19 cellular contexts compared by ENCODE assay signal in genomic region chr9:14221119-14221518, GRCh38.
DNase-seq lines count a peak whose midpoint lies in the region; ATAC-seq and TF ChIP-seq lines count a peak whose summit lies in the region.
"Had no signal": no experiment of that assay in that cellular context is flagged by ENCODE, and none has a peak within 500 bp of the region (broad histone marks: within the 10 kb centered on the region; RNA-seq: fewer than 3 reads in every experiment).

No MANE protein-coding gene starts in this region.

- peak overlapping the region; percentile 20; the same call in 1 of the 2 replicates for H3K4ac ChIP-seq in IMR-90 (ENCODE audit: low read depth, low read length)

- no peak overlapping the region for H3K56ac ChIP-seq in IMR-90 (ENCODE audit: extremely low read depth, insufficient read depth, low read length)

- no peak overlapping the region for H4K91ac ChIP-seq in IMR-90 (ENCODE audit: insufficient read depth, low read depth, low read length)

- WGBS in IMR-90 (ENCODE audit: extremely low coverage in 2 of 2, insufficient read length in 1 of 2), 2 experiments = no CpG with 5 or more reads among the region's 4 CpGs
- 94 to 97% methylated on average over 4 of the region's 4 CpGs for WGBS in body of pancreas, 2 donors
- WGBS in suprapubic skin = 96% methylated on average over 4 of the region's 4 CpGs

- H3K9me3 ChIP-seq in IMR-90 (ENCODE audit: control insufficient read depth, insufficient read depth, low read length) = no peaks in the 10 kb centered on the region
- no peaks in the 10 kb centered on the region for H3K9me3 ChIP-seq in body of pancreas
- H3K9me3 ChIP-seq in stomach smooth muscle (ENCODE audit: control insufficient read depth in 2 of 2, low read length in 2 of 2) = no peaks in the 10 kb centered on the region
- no peaks in the 10 kb centered on the region for H3K9me3 ChIP-seq in suprapubic skin

- no peak overlapping the region for H3K9ac ChIP-seq in IMR-90 (ENCODE audit: low read depth, low read length)
- H3K9ac ChIP-seq in stomach smooth muscle (ENCODE audit: low read length in 2 of 2) = no peak overlapping the region

- no peak overlapping the region for H4K8ac ChIP-seq in IMR-90 (ENCODE audit: low read depth in 2 of 2, low read length in 2 of 2)

- TF ChIP-seq CTCF in IMR-90 (conservative IDR thresholded peaks at IDR 0.05; ENCODE audit: low read depth, low read length) = no peak
- no peak for TF ChIP-seq CTCF in body of pancreas (IDR thresholded peaks at IDR 0.05)
- TF ChIP-seq CTCF in suprapubic skin (IDR thresholded peaks at IDR 0.05) = no peak

- H3K23ac ChIP-seq in IMR-90 (ENCODE audit: low read depth, low read length) = no peak overlapping the region

- no peak overlapping the region for H3K18ac ChIP-seq in IMR-90 (ENCODE audit: low read depth, low read length)

- no peak overlapping the region for H3K4me3 ChIP-seq in IMR-90 (ENCODE audit: insufficient read depth, low read depth, low read length)
- H3K4me3 ChIP-seq in body of pancreas = no peak overlapping the region
- H3K4me3 ChIP-seq in stomach smooth muscle (ENCODE audit: low read length in 2 of 2) = no peak overlapping the region
- H3K4me3 ChIP-seq in suprapubic skin = no peak overlapping the region
- H3K4me3 ChIP-seq: coronary artery had no signal

- dilution Hi-C loops in IMR-90 (cut with HindIII; ENCODE audit: low sequenced_read_pairs, unreplicated experiment) = no loop called here

- no TSS peak for BruUV-seq in IMR-90 (replicated peaks; lab: Mats Ljungman, UMichigan)

- peak overlapping the region; percentile 28; the same call in 1 of the 2 replicates for H2BK20ac ChIP-seq in IMR-90 (ENCODE audit: low read depth, low read length)

- TF ChIP-seq RAD21 in IMR-90 (IDR thresholded peaks at IDR 0.05; ENCODE audit: low read length) = no peak

- no peaks in the 10 kb centered on the region for H3K36me3 ChIP-seq in IMR-90 (ENCODE audit: control insufficient read depth, insufficient read depth, low read length)
- no peaks in the 10 kb centered on the region for H3K36me3 ChIP-seq in body of pancreas (replicated peaks in 1 of 2; ENCODE audit: insufficient read depth in 1 of 2, low read depth in 2 of 2)
- H3K36me3 ChIP-seq in stomach smooth muscle (ENCODE audit: control insufficient read depth in 2 of 2, insufficient read depth in 2 of 2, low read length in 2 of 2) = no peaks in the 10 kb centered on the region
- H3K36me3 ChIP-seq in suprapubic skin = no peaks in the 10 kb centered on the region

- H3K27ac ChIP-seq in IMR-90 (ENCODE audit: insufficient read depth, low read length) (0 out of 2 replicates have a peak overlapping the region, but pooled peaks have one; percentile 20), body of pancreas (peak overlapping the region; percentile 25 to 63 (median 54)), stomach smooth muscle (ENCODE audit: low read length) (peak overlapping the region; percentile 12), suprapubic skin (no peak overlapping the region)
- H3K27ac ChIP-seq: HL-60 had no signal

- in situ Hi-C loops in IMR-90 (cut with MboI; ENCODE audit: low sequenced_read_pairs) = no loop called here

- POLR2A ChIA-PET in IMR-90 (lab: Charles Lee; ENCODE audit: unreplicated experiment) = no interaction called here

- H2BK15ac ChIP-seq in IMR-90 (ENCODE audit: low read depth, low read length) = no peak overlapping the region

- H4K5ac ChIP-seq in IMR-90 (ENCODE audit: low read depth, low read length) = peak overlapping the region; percentile 45; the same call in 1 of the 2 replicates

- 0 out of 2 replicates have a peak overlapping the region, but pooled peaks have one; percentile 10 for H3K14ac ChIP-seq in IMR-90 (replicated peaks; ENCODE audit: low read depth, low read length)

- no peak overlapping the region for H2AFZ ChIP-seq in IMR-90 (replicated peaks; ENCODE audit: low read length, poor library complexity)

- H3K4me1 ChIP-seq in IMR-90 (ENCODE audit: control insufficient read depth, insufficient read depth, low read length) = peaks cover 7% of the 10 kb centered on the region
- H3K4me1 ChIP-seq in body of pancreas = peaks cover 50% of the 10 kb centered on the region
- H3K4me1 ChIP-seq in stomach smooth muscle (ENCODE audit: control insufficient read depth, insufficient read depth, low read length) = peaks cover 26% of the 10 kb centered on the region
- H3K4me1 ChIP-seq in suprapubic skin = peaks cover 31% of the 10 kb centered on the region

- TF ChIP-seq POLR2A in IMR-90 (IDR thresholded peaks at IDR 0.05; ENCODE audit: low read depth, low read length) = no peak
- no peak for TF ChIP-seq POLR2A in body of pancreas (IDR thresholded peaks at IDR 0.05)
- no peak for TF ChIP-seq POLR2A in suprapubic skin (IDR thresholded peaks at IDR 0.05)

- no peak for TF ChIP-seq EP300 in suprapubic skin (IDR thresholded peaks at IDR 0.05)

- no peaks in the 10 kb centered on the region for H4K20me1 ChIP-seq in IMR-90 (ENCODE audit: insufficient read depth, low read length)

- H3K27me3 ChIP-seq in IMR-90 (ENCODE audit: control insufficient read depth, insufficient read depth, low read length) (peaks cover 2% of the 10 kb centered on the region; the same call in 1 of the 2 replicates), body of pancreas (no peaks in the 10 kb centered on the region), stomach smooth muscle (ENCODE audit: control insufficient read depth in 1 of 2, insufficient read depth in 2 of 2, low read length in 2 of 2) (no peaks in the 10 kb centered on the region), suprapubic skin (no peaks in the 10 kb centered on the region)

- no peak overlapping the region for H2AK5ac ChIP-seq in IMR-90 (ENCODE audit: low read depth, low read length)

- peak; percentile 30 for DNase-seq in IMR-90
- no peak for DNase-seq in body of pancreas
- DNase-seq in kidney tubule cell (ENCODE audit: low spot score) = peak; percentile 33
- no peak for DNase-seq in suprapubic skin (ENCODE audit: low spot score in 2 of 2)
- DNase-seq in HPDE6-E6E7 (ENCODE audit: extremely low spot score) = no peak
- DNase-seq: activated CD8-positive, alpha-beta memory T cell treated with anti-CD3 and anti-CD28 coated beads, Interleukin-2, amount 10 ng/mL, durations not matched to agents 7 days and 5 days; activated effector memory CD4-positive, alpha-beta T cell treated with anti-CD3 and anti-CD28 coated beads, Interleukin-2, amount 50 U/mL, for 16 hours; AML-193; GDM1; KG1; NCI-H1048; NCI-H2107; NCI-H526; stimulated activated CD4-positive, alpha-beta T cell treated with anti-CD3 and anti-CD28 coated beads, Interleukin-2, amount 100 ng/mL, for 24 hours had no signal

- ATAC-seq in IMR-90 (ENCODE audit: low read depth) (peak; percentile 44), body of pancreas (no peak), HG03342 (IDR thresholded peaks at IDR 0.05; ENCODE audit: unreplicated experiment) (no peak)
- ATAC-seq: activated CD8-positive, alpha-beta memory T cell treated with anti-CD3 and anti-CD28 coated beads, Interleukin-2, amount 10 ng/mL, durations not matched to agents 7 days and 5 days; natural killer cell treated with Interleukin-12 subunit alpha and Interleukin-12 subunit beta and Interleukin-15 and Interleukin-18, amount 100 ng/mL, for 72 hours had no signal

- H2BK5ac ChIP-seq in IMR-90 (ENCODE audit: low read depth, low read length, poor library complexity, severe bottlenecking) = peak overlapping the region; percentile 46

- CTCF ChIA-PET in IMR-90 (lab: Yijun Ruan, JAX) = no interaction called here

- 0 out of 2 replicates have a peak overlapping the region, but pooled peaks have one; percentile 14 for H3K4me2 ChIP-seq in IMR-90 (ENCODE audit: low read depth, low read length)

- no peak overlapping the region for H2AK9ac ChIP-seq in IMR-90 (replicated peaks; ENCODE audit: low read depth, low read length, poor library complexity)

- no peak overlapping the region for H2BK120ac ChIP-seq in IMR-90 (ENCODE audit: low read depth, low read length)

- intact Hi-C loops in IMR-90 (cut with micrococcal nuclease) (no loop called here), body of pancreas (cut with DNase I) (no loop called here)

- no peaks in the 10 kb centered on the region for H3K79me1 ChIP-seq in IMR-90 (ENCODE audit: low read depth in 1 of 2, low read length in 2 of 2)

- no peaks in the 10 kb centered on the region for H3K9me1 ChIP-seq in IMR-90 (ENCODE audit: insufficient read depth, low read length)

TF ChIP-seq in IMR-90, 13 proteins besides CTCF, POLR2A, EP300 and RAD21:
- TF ChIP-seq RCOR1 (IDR thresholded peaks at IDR 0.05; ENCODE audit: insufficient replicate concordance, low read length) = no peak
- no peak for TF ChIP-seq CEBPB (IDR thresholded peaks at IDR 0.05; ENCODE audit: low read depth, low read length)
- no peak for TF ChIP-seq MAFK (IDR thresholded peaks at IDR 0.05; ENCODE audit: low read depth, low read length)
- no peak for TF ChIP-seq CHD1 (IDR thresholded peaks at IDR 0.05; ENCODE audit: low read depth, low read length)
- TF ChIP-seq FOS (IDR thresholded peaks at IDR 0.05; ENCODE audit: low read depth, low read length) = no peak
- no peak for TF ChIP-seq SMC3 (IDR thresholded peaks at IDR 0.05; ENCODE audit: low read depth, low read length)
- no peak for TF ChIP-seq MAZ (IDR thresholded peaks at IDR 0.05; ENCODE audit: borderline replicate concordance, low read depth, low read length)
- TF ChIP-seq RFX5 (IDR thresholded peaks at IDR 0.05; ENCODE audit: low read depth, low read length) = no peak
- TF ChIP-seq NFE2L2 (IDR thresholded peaks at IDR 0.05; ENCODE audit: low read depth, low read length) = no peak
- no peak for TF ChIP-seq MXI1 (IDR thresholded peaks at IDR 0.05; ENCODE audit: borderline replicate concordance, low read depth, low read length)
- no peak for TF ChIP-seq BHLHE40 (IDR thresholded peaks at IDR 0.05; ENCODE audit: low read depth, low read length)
- TF ChIP-seq ELK1 (IDR thresholded peaks at IDR 0.05; ENCODE audit: borderline replicate concordance, low read depth, low read length) = no peak
- TF ChIP-seq USF2 (IDR thresholded peaks at IDR 0.05; ENCODE audit: low read depth, low read length) = no peak

Comparison
In these comparisons a context has a peak if more than half of its experiments do, and no peak if none do; other contexts are left out.
1. DNase-seq: peak in IMR-90 (single experiment) and kidney tubule cell (single experiment); none in body of pancreas (0 of 4), suprapubic skin (0 of 2) and HPDE6-E6E7 (single experiment).